ENCODE assay signal across 20 cellular contexts in genomic region chr21:42941696-42942085, GRCh38. TPM values are rescaled to one million over a fixed set of nuclear protein-coding genes. Genes with fewer than 3 reads are reported as not detected.
DNase-seq lines count a peak whose midpoint lies in the region; ATAC-seq and TF ChIP-seq lines count a peak whose summit lies in the region.
"Had no signal": no experiment of that assay in that cellular context is flagged by ENCODE, and none has a peak within 500 bp of the region (broad histone marks: within the 10 kb centered on the region; RNA-seq: fewer than 3 reads in every experiment).

No MANE protein-coding gene starts in this region.

- RAD21 ChIA-PET in HCT116 (lab: Charles Lee; ENCODE audit: low non-redundant PET in 1 of 2, low total read pairs in 2 of 2, uncharacterized antibody in 2 of 2, unreplicated experiment in 2 of 2), result no interaction called here

- no peak for TF ChIP-seq CTCF in HCT116 (IDR thresholded peaks at IDR 0.05 in 2 of 3, conservative IDR thresholded peaks at IDR 0.05 in 1 of 3; ENCODE audit: borderline replicate concordance in 1 of 3, insufficient read depth in 1 of 3, low read depth in 2 of 3, low read length in 2 of 3)
- TF ChIP-seq CTCF in RWPE1 (conservative IDR thresholded peaks at IDR 0.05; ENCODE audit: low read depth), result no peak
- no peak for TF ChIP-seq CTCF in foreskin keratinocyte (conservative IDR thresholded peaks at IDR 0.05)
- no peak for TF ChIP-seq CTCF in smooth muscle cell (IDR thresholded peaks at IDR 0.05; ENCODE audit: borderline replicate concordance, insufficient read depth, poor library complexity, severe bottlenecking)
- no peak for TF ChIP-seq CTCF in SK-N-SH (IDR thresholded peaks at IDR 0.05)
- no peak for TF ChIP-seq CTCF in prostate gland (IDR thresholded peaks at IDR 0.05)

- H3K27ac ChIP-seq in HCT116 (ENCODE audit: low read depth, low read length), result no peak overlapping the region
- peak overlapping the region; percentile 92 for H3K27ac ChIP-seq in RWPE1
- H3K27ac ChIP-seq in foreskin keratinocyte, result peak overlapping the region; percentile 42
- peak overlapping the region; percentile 10 for H3K27ac ChIP-seq in smooth muscle cell (ENCODE audit: low read depth)
- H3K27ac ChIP-seq in SK-N-SH (ENCODE audit: low read depth in 2 of 2, low read length in 1 of 2), result no peak overlapping the region
- no peak overlapping the region for H3K27ac ChIP-seq in prostate gland
- H3K27ac ChIP-seq: GM23248, PC-9 had no signal

- H3K4me3 ChIP-seq in HCT116 (replicated peaks in 1 of 2; ENCODE audit: low read depth in 1 of 2, low read length in 2 of 2), result no peak overlapping the region
- H3K4me3 ChIP-seq in smooth muscle cell, result no peak overlapping the region
- no peak overlapping the region for H3K4me3 ChIP-seq in SK-N-SH (ENCODE audit: low read depth in 2 of 2, low read length in 1 of 2)
- H3K4me3 ChIP-seq in prostate gland, result no peak overlapping the region
- H3K4me3 ChIP-seq: GM23248, PC-9 had no signal

- TF ChIP-seq RAD21 in HCT116 (IDR thresholded peaks at IDR 0.05; ENCODE audit: low read depth), result no peak
- TF ChIP-seq RAD21 in SK-N-SH (IDR thresholded peaks at IDR 0.05; ENCODE audit: low read length), result no peak

- H2AFZ ChIP-seq in HCT116 (ENCODE audit: low read depth, low read length, poor library complexity, severe bottlenecking) (no peak overlapping the region), smooth muscle cell (ENCODE audit: low read depth) (no peak overlapping the region), SK-N-SH (ENCODE audit: low read depth) (no peak overlapping the region)
- H2AFZ ChIP-seq: GM23248, PC-9 had no signal

- POLR2A ChIA-PET in HCT116 (lab: Charles Lee), result no interaction called here
- POLR2A ChIA-PET in RWPE1 (lab: Yijun Ruan, JAX; ENCODE audit: low non-redundant PET), result no interaction called here
- POLR2A ChIA-PET in SK-N-SH (lab: Yijun Ruan, JAX), result no interaction called here

- H3F3A ChIP-seq in smooth muscle cell (ENCODE audit: low read depth) (peaks cover 6% of the 10 kb centered on the region), SK-N-SH (replicated peaks; ENCODE audit: insufficient read depth) (peaks cover 10% of the 10 kb centered on the region)

- no peaks in the 10 kb centered on the region for H3K9me2 ChIP-seq in HCT116 (ENCODE audit: insufficient read depth)
- H3K9me2 ChIP-seq in SK-N-SH, result no peaks in the 10 kb centered on the region

- DNase-seq in HCT116 (ENCODE audit: low read depth, low spot score) (no peak), RWPE1 (ENCODE audit: low spot score) (no peak), foreskin keratinocyte (no peak), smooth muscle cell (lab: John Stamatoyannopoulos, UW; ENCODE audit: unreplicated experiment) (no peak), SK-N-SH (no peak), prostate gland (ENCODE audit: low spot score) (no peak)
- DNase-seq: ACHN; AML-193; Calu3; CD4-positive, CD25-positive, alpha-beta regulatory T cell; DMS79 treated with DMSO at 0.1 percent for 48 hours; GM23248; NCI-H1105 treated with DMSO at 0.1 percent for 48 hours; NCI-H187 treated with DMSO at 0.1 percent for 48 hours; NCI-H446; NCI-H774; PC-9 had no signal

- H4K20me1 ChIP-seq in HCT116 (ENCODE audit: insufficient read depth), result no peaks in the 10 kb centered on the region
- H4K20me1 ChIP-seq in smooth muscle cell (ENCODE audit: low read depth), result no peaks in the 10 kb centered on the region
- H4K20me1 ChIP-seq in SK-N-SH (ENCODE audit: insufficient read depth), result no peaks in the 10 kb centered on the region

- H3K9me3 ChIP-seq in HCT116 (ENCODE audit: control insufficient read depth in 1 of 2, insufficient read depth in 1 of 2, low read depth in 1 of 2, low read length in 2 of 2), result no peaks in the 10 kb centered on the region
- H3K9me3 ChIP-seq in smooth muscle cell (replicated peaks; ENCODE audit: low read depth), result no peaks in the 10 kb centered on the region
- no peaks in the 10 kb centered on the region for H3K9me3 ChIP-seq in SK-N-SH
- no peaks in the 10 kb centered on the region for H3K9me3 ChIP-seq in prostate gland

- no peak overlapping the region for H3K9ac ChIP-seq in HCT116 (ENCODE audit: low read length)
- no peak overlapping the region for H3K9ac ChIP-seq in smooth muscle cell (ENCODE audit: low read depth)
- no peak overlapping the region for H3K9ac ChIP-seq in SK-N-SH
- H3K9ac ChIP-seq: GM23248 had no signal

- intact Hi-C loops in HCT116 (cut with micrococcal nuclease) (no loop called here), prostate gland (cut with DNase I) (no loop called here)

- no TSS peak for BruUV-seq in HCT116 (replicated peaks; lab: Mats Ljungman, UMichigan)

- TF ChIP-seq EP300 in SK-N-SH (IDR thresholded peaks at IDR 0.05; ENCODE audit: borderline replicate concordance in 1 of 2, low read depth in 1 of 2, low read length in 1 of 2), result no peak

- H3K79me2 ChIP-seq in HCT116 (ENCODE audit: insufficient read depth, low read length), result no peaks in the 10 kb centered on the region
- H3K79me2 ChIP-seq in smooth muscle cell (ENCODE audit: low read depth), result no peaks in the 10 kb centered on the region
- no peaks in the 10 kb centered on the region for H3K79me2 ChIP-seq in SK-N-SH (ENCODE audit: insufficient read depth)

- TF ChIP-seq POLR2A in HCT116 (IDR thresholded peaks at IDR 0.05; ENCODE audit: borderline replicate concordance, extremely low read depth, insufficient read depth, insufficient read length) (no peak), prostate gland (IDR thresholded peaks at IDR 0.05) (no peak)

- peaks cover 3 to 15% of the 10 kb centered on the region in 2 experiments; a peak in 2 of 4 replicates for H3K4me1 ChIP-seq in HCT116 (ENCODE audit: control insufficient read depth in 1 of 2, insufficient read depth in 2 of 2, low read length in 2 of 2)
- H3K4me1 ChIP-seq in foreskin keratinocyte, result peaks cover 5% of the 10 kb centered on the region
- H3K4me1 ChIP-seq in smooth muscle cell (ENCODE audit: low read depth), result peaks cover 6% of the 10 kb centered on the region
- H3K4me1 ChIP-seq in SK-N-SH (ENCODE audit: control insufficient read depth in 1 of 2, insufficient read depth in 2 of 2, low read depth in 1 of 2, low read length in 1 of 2), result peaks cover 0 to 6% of the 10 kb centered on the region in 2 experiments; a peak in 1 of 4 replicates
- H3K4me1 ChIP-seq in prostate gland (replicated peaks), result no peaks in the 10 kb centered on the region

- CTCF ChIA-PET in HCT116 (lab: Charles Lee) (no interaction called here), RWPE1 (lab: Yijun Ruan, JAX) (no interaction called here), SK-N-SH (lab: Yijun Ruan, JAX) (no interaction called here)

- no peaks in the 10 kb centered on the region for H3K36me3 ChIP-seq in HCT116 (ENCODE audit: control insufficient read depth in 1 of 2, insufficient read depth in 2 of 2, low read length in 2 of 2)
- no peaks in the 10 kb centered on the region for H3K36me3 ChIP-seq in smooth muscle cell (ENCODE audit: low read depth)
- H3K36me3 ChIP-seq in SK-N-SH (replicated peaks in 1 of 2; ENCODE audit: control insufficient read depth in 1 of 2, insufficient read depth in 2 of 2, low read length in 1 of 2), result no peaks in the 10 kb centered on the region
- no peaks in the 10 kb centered on the region for H3K36me3 ChIP-seq in prostate gland

- 72% methylated on average over 6 of the region's 6 CpGs for WGBS in smooth muscle cell (ENCODE audit: low lambda C conversion rate)
- WGBS in SK-N-SH (ENCODE audit: low lambda C conversion rate), result 82% methylated on average over 6 of the region's 6 CpGs
- 78% methylated on average over 6 of the region's 6 CpGs for WGBS in prostate gland

- H3K4me2 ChIP-seq in HCT116 (ENCODE audit: low read length) (0 out of 2 replicates have a peak overlapping the region, but pooled peaks have one; percentile 7), smooth muscle cell (no peak overlapping the region), SK-N-SH (no peak overlapping the region)
- H3K4me2 ChIP-seq: PC-9 had no signal

- no peaks in the 10 kb centered on the region for H3K27me3 ChIP-seq in HCT116 (ENCODE audit: insufficient read depth, low read length)
- no peaks in the 10 kb centered on the region for H3K27me3 ChIP-seq in foreskin keratinocyte
- no peaks in the 10 kb centered on the region for H3K27me3 ChIP-seq in smooth muscle cell (ENCODE audit: low read depth)
- H3K27me3 ChIP-seq in SK-N-SH (ENCODE audit: insufficient read depth), result no peaks in the 10 kb centered on the region
- no peaks in the 10 kb centered on the region for H3K27me3 ChIP-seq in prostate gland (replicated peaks; ENCODE audit: insufficient read depth)

- ATAC-seq in HCT116 (no peak), foreskin keratinocyte (no peak), esophagus mucosa (no peak)
- ATAC-seq: HepG2, Right ventricle myocardium inferior had no signal

RNA-seq across cellular contexts. Expression of gene ERVH48-1, which starts 16.3 kb away (rescaled TPM):
- total RNA-seq in HCT116 (2021; ENCODE audit: unreplicated experiment) (not detected), foreskin keratinocyte (not detected in 2 replicates), smooth muscle cell (7.5 and 7.6 TPM in 2 replicates), esophagus mucosa (not detected), prostate gland (under 1 TPM in 1 of 2 donors, not detected in 1; 0.05 TPM)
- 0.10 TPM in 1 of 2 replicates, not detected in the other for polyA plus RNA-seq in HCT116 (2012)
- polyA plus RNA-seq in foreskin keratinocyte (0.03 TPM in 1 of 2 replicates, not detected in the other), smooth muscle cell (6.8 and 9.8 TPM in 2 replicates), SK-N-SH (2012; rRNA removed) (not detected in 2 replicates)
- not detected in 2 replicates for polyA plus RNA-seq in SK-N-SH (2012; cell fraction: cytosol; rRNA removed)
- not detected in 2 replicates for polyA plus RNA-seq in SK-N-SH (2012; cell fraction: nucleus; rRNA removed)
- total RNA-seq: Calu3; CD4-positive, CD25-positive, alpha-beta regulatory T cell; GM23248; HepG2; PC-9; Right ventricle myocardium inferior had no signal
- polyA plus RNA-seq: GM23248 had no signal

RNA-seq across cellular contexts. Expression of gene PKNOX1, which starts 32.7 kb away (rescaled TPM):
- 12.7 TPM for total RNA-seq in HCT116 (2021; ENCODE audit: unreplicated experiment)
- 13.5 and 14.2 TPM in 2 replicates for polyA plus RNA-seq in HCT116 (2012)
- 13.9 and 14.8 TPM in 2 replicates for total RNA-seq in foreskin keratinocyte
- polyA plus RNA-seq in foreskin keratinocyte, result 11.1 and 11.2 TPM in 2 replicates
- 12.4 and 28.5 TPM in 2 replicates for total RNA-seq in smooth muscle cell
- 20.4 and 20.8 TPM in 2 replicates for polyA plus RNA-seq in smooth muscle cell
- polyA plus RNA-seq in SK-N-SH (2012; rRNA removed), result 17.8 and 21.7 TPM in 2 replicates
- polyA plus RNA-seq in SK-N-SH (2012; cell fraction: cytosol; rRNA removed), result 11.2 and 19.4 TPM in 2 replicates
- 18.7 and 20.5 TPM in 2 replicates for polyA plus RNA-seq in SK-N-SH (2012; cell fraction: nucleus; rRNA removed)
- total RNA-seq in esophagus mucosa, result 12.1 TPM
- 10 to 100 TPM; 38.0 to 42.4 TPM for total RNA-seq in prostate gland

RNA-seq across cellular contexts. Expression of gene NDUFV3, which starts 48.6 kb away (rescaled TPM):
- total RNA-seq in HCT116 (2021; ENCODE audit: unreplicated experiment) (35.2 TPM), foreskin keratinocyte (42.3 and 45.6 TPM in 2 replicates), smooth muscle cell (23.3 and 29.7 TPM in 2 replicates), esophagus mucosa (17.7 TPM), prostate gland (10 to 100 TPM; 33.2 to 42.1 TPM)
- polyA plus RNA-seq in HCT116 (2012), result 19.9 and 23.6 TPM in 2 replicates
- polyA plus RNA-seq in foreskin keratinocyte (30.1 and 32.8 TPM in 2 replicates), smooth muscle cell (28.4 and 31.7 TPM in 2 replicates), SK-N-SH (2012; rRNA removed) (27.3 and 32.9 TPM in 2 replicates)
- polyA plus RNA-seq in SK-N-SH (2012; cell fraction: cytosol; rRNA removed), result 22.8 and 24.3 TPM in 2 replicates
- 26.2 and 27.4 TPM in 2 replicates for polyA plus RNA-seq in SK-N-SH (2012; cell fraction: nucleus; rRNA removed)

Comparison
In these comparisons a context has a peak if more than half of its experiments do, and no peak if none do; other contexts are left out.
1. H3K27ac ChIP-seq: peak in RWPE1 (single experiment), foreskin keratinocyte (single experiment) and smooth muscle cell (single experiment); none in HCT116 (single experiment), SK-N-SH (0 of 2) and prostate gland (0 of 2).